In the genomic region with DNA sequence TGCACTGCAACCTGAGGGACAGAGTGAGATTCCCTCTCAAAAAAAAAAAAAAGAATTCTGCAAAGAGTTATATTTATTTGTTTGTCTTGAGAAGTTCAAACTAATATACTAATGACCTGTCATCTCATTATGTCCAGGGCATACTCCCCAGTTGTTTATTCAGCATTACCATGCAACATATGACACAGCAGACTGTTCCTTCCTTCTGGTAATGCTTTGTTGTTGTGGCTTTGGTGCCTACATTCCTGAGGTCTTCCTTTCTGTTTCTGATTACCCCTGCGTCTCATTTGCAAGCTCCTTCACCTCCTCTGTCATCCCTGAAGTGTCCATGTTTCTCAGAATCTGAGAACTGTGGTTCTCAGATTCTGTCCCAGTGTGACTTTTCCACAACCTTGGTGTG, we compare ENCODE assay signal across 1 cellular context.
TF ChIP-seq lines count a peak whose summit lies in the region.

No MANE protein-coding gene starts in this region.

TF ChIP-seq in HEK293T, 16 proteins besides CTCF, POLR2A, EP300 and RAD21 (continued from another document):
- no peak for TF ChIP-seq FOXK2 (IDR thresholded peaks at IDR 0.05)
